33 cellular contexts compared by ENCODE assay signal in genomic region chr18:61840324-61840723, GRCh38.
"Had no signal": no experiment of that assay in that cellular context is flagged by ENCODE, and none has a peak within 500 bp of the region (broad histone marks: within the 10 kb centered on the region; RNA-seq: fewer than 3 reads in every experiment).

No MANE protein-coding gene starts in this region.

- H3K9me3 ChIP-seq: ascending aorta, body of pancreas, Peyer's patch had no signal

- H3K4me1 ChIP-seq: body of pancreas, breast epithelium, Peyer's patch had no signal

- H3K4me3 ChIP-seq: ascending aorta, body of pancreas, breast epithelium, Peyer's patch had no signal

- ATAC-seq: activated CD8-positive, alpha-beta memory T cell treated with anti-CD3 and anti-CD28 coated beads, Interleukin-2, amount 10 ng/mL, durations not matched to agents 7 days and 5 days; body of pancreas; PC-3; SK-N-SH treated with all-trans-retinoic acid at 6 μM for 48 hours had no signal

- H3K36me3 ChIP-seq: ascending aorta, breast epithelium, Peyer's patch, WERI-Rb-1 had no signal

- H3K27ac Mint-ChIP-seq: activated CD4-positive, alpha-beta memory T cell treated with anti-CD3 and anti-CD28 coated beads, Interleukin-2, amount 10 ng/mL, durations not matched to agents 7 days and 5 days; activated CD8-positive, alpha-beta memory T cell treated with anti-CD3 and anti-CD28 coated beads, Interleukin-2, amount 10 ng/mL, durations not matched to agents 7 days and 5 days; activated naive CD8-positive, alpha-beta T cell treated with anti-CD3 and anti-CD28 coated beads for 36 hours had no signal

- H3K27me3 ChIP-seq: ascending aorta, body of pancreas, breast epithelium, Peyer's patch had no signal

- H3K4me1 Mint-ChIP-seq: activated CD4-positive, alpha-beta memory T cell treated with anti-CD3 and anti-CD28 coated beads, Interleukin-2, amount 10 ng/mL, durations not matched to agents 7 days and 5 days; activated CD8-positive, alpha-beta memory T cell treated with anti-CD3 and anti-CD28 coated beads, Interleukin-2, amount 10 ng/mL, durations not matched to agents 7 days and 5 days; activated naive CD8-positive, alpha-beta T cell treated with anti-CD3 and anti-CD28 coated beads for 36 hours had no signal

- H3K36me3 Mint-ChIP-seq: activated CD8-positive, alpha-beta memory T cell treated with anti-CD3 and anti-CD28 coated beads, Interleukin-2, amount 10 ng/mL, durations not matched to agents 7 days and 5 days; activated naive CD8-positive, alpha-beta T cell treated with anti-CD3 and anti-CD28 coated beads for 36 hours had no signal

- H3K27ac ChIP-seq: ascending aorta, body of pancreas, breast epithelium, Peyer's patch had no signal

- DNase-seq: activated CD4-positive, alpha-beta memory T cell treated with anti-CD3 and anti-CD28 coated beads, Interleukin-2, amount 10 ng/mL, durations not matched to agents 7 days and 5 days; activated CD4-positive, alpha-beta T cell treated with anti-CD3 and anti-CD28 coated beads for 1 hour; activated CD4-positive, alpha-beta T cell treated with anti-CD3 and anti-CD28 coated beads for 48 hours; activated CD4-positive, CD25-positive, alpha-beta regulatory T cell; activated CD8-positive, alpha-beta memory T cell treated with anti-CD3 and anti-CD28 coated beads for 24 hours; activated CD8-positive, alpha-beta memory T cell treated with anti-CD3 and anti-CD28 coated beads, Interleukin-2, amount 10 ng/mL, durations not matched to agents 7 days and 5 days; activated CD8-positive, alpha-beta memory T cell treated with anti-CD3 and anti-CD28 coated beads, Interleukin-2, amount 50 U/mL, for 48 hours; activated effector memory CD4-positive, alpha-beta T cell treated with Interleukin-2 at 50 U/mL for 16 hours; activated naive CD4-positive, alpha-beta T cell; activated naive CD4-positive, alpha-beta T cell treated with anti-CD3 and anti-CD28 coated beads, Interleukin-2, amount 50 U/mL, for 16 hours; activated naive CD8-positive, alpha-beta T cell treated with anti-CD3 and anti-CD28 coated beads for 36 hours; activated T-cell treated with anti-CD3 and anti-CD28 coated beads, Interleukin-2, amount 50 U/mL, for 48 hours; amygdala; body of pancreas; MM.1S; NCI-H146; NCI-H2081; NCI-H226; NCI-H524 treated with DMSO at 0.1 percent for 48 hours; NCI-H748 treated with DMSO at 0.1 percent for 48 hours; NK-92 treated with Interleukin-12 subunit alpha and Interleukin-12 subunit beta, amount 100 ng/mL, for 24 hours; PC-3; Peyer's patch; RPMI8226; SHP77 treated with DMSO at 0.1 percent for 48 hours; SW 1271; T-helper 1 cell; T-helper 2 cell; T-helper 9 cell; WERI-Rb-1 had no signal

- H3K9me3 Mint-ChIP-seq: activated CD4-positive, alpha-beta memory T cell treated with anti-CD3 and anti-CD28 coated beads, Interleukin-2, amount 10 ng/mL, durations not matched to agents 7 days and 5 days; activated naive CD8-positive, alpha-beta T cell treated with anti-CD3 and anti-CD28 coated beads for 36 hours had no signal

- H3K4me3 Mint-ChIP-seq: activated CD4-positive, alpha-beta memory T cell treated with anti-CD3 and anti-CD28 coated beads, Interleukin-2, amount 10 ng/mL, durations not matched to agents 7 days and 5 days; activated CD8-positive, alpha-beta memory T cell treated with anti-CD3 and anti-CD28 coated beads, Interleukin-2, amount 10 ng/mL, durations not matched to agents 7 days and 5 days; activated naive CD8-positive, alpha-beta T cell treated with anti-CD3 and anti-CD28 coated beads for 36 hours had no signal
